16 cellular contexts compared by ENCODE assay signal in the genomic region with DNA sequence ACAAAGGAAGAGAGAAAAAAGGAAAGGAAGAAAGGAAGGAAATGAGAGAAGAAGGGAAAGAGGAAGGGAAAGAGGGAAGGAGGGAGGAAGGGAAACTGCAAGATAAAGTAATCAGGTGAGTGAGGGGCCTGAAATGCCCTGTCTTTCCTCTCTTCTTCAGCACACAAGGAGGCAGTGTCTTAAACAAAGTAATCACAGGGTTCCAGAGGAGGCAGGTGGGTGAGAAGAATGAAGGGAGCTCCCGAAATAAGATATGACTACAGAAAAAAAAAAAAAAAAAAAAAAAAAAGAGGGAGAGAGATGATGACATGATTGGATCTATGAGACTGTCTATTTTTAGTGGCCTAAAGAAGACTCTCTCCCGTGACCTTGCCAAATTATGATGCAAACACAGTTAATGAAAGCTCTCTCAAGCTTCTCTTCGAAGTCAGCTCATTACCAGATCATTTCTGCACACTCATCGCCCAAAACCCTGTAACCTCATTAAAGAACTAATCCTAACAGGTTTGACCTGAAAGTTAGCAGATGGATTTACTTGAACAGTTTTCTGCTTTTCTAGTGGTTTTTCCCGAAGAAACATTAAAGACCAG. TPM values are rescaled to one million over a fixed set of nuclear protein-coding genes. Genes with fewer than 3 reads are reported as not detected.
A peak's percentile ranks its signal among the peaks of the same experiment; 100 is the strongest.
DNase-seq lines count a peak whose midpoint lies in the region; ATAC-seq lines count a peak whose summit lies in the region.
"Had no signal": no experiment of that assay in that cellular context is flagged by ENCODE, and none has a peak within 500 bp of the region (broad histone marks: within the 10 kb centered on the region; RNA-seq: fewer than 3 reads in every experiment).

No MANE protein-coding gene starts in this region.

- peaks cover 5% of the 10 kb centered on the region for H3K9me3 Mint-ChIP-seq in activated naive CD8-positive, alpha-beta T cell treated with anti-CD3 and anti-CD28 coated beads, Interleukin-2, amount 50 U/mL, for 24 hours

- H3K36me3 Mint-ChIP-seq in activated naive CD8-positive, alpha-beta T cell treated with anti-CD3 and anti-CD28 coated beads, Interleukin-2, amount 50 U/mL, for 24 hours (ENCODE audit: low read depth): no peaks in the 10 kb centered on the region
- H3K36me3 Mint-ChIP-seq: naive thymus-derived CD8-positive, alpha-beta T cell had no signal

- H3K27ac Mint-ChIP-seq in activated naive CD8-positive, alpha-beta T cell treated with anti-CD3 and anti-CD28 coated beads, Interleukin-2, amount 50 U/mL, for 24 hours: no peak overlapping the region
- H3K27ac Mint-ChIP-seq: naive thymus-derived CD8-positive, alpha-beta T cell had no signal

- peak; percentile 26 to 71 for DNase-seq in NCI-H524 (lab: John Stamatoyannopoulos, UW)
- DNase-seq in NCI-H524 treated with DMSO at 0.1 percent for 48 hours (lab: John Stamatoyannopoulos, UW): no peak
- DNase-seq in astrocyte of the hippocampus (ENCODE audit: low read depth, low spot score): peak; percentile 14
- peak; percentile 12 for DNase-seq in hepatic stellate cell (ENCODE audit: low spot score)
- peak; percentile 72 for DNase-seq in stromal cell of bone marrow (ENCODE audit: low read depth)
- no peak for DNase-seq in mucosa of gallbladder (ENCODE audit: low spot score)
- no peak for DNase-seq in activated naive CD8-positive, alpha-beta T cell treated with anti-CD3 and anti-CD28 coated beads, Interleukin-2, amount 50 U/mL, for 24 hours
- DNase-seq: 8988T; activated CD4-positive, alpha-beta T cell treated with anti-CD3 and anti-CD28 coated beads for 4 hours; DMS79; islet precursor cell; naive thymus-derived CD8-positive, alpha-beta T cell; NCI-H146; sigmoid colon had no signal

- ATAC-seq in activated naive CD8-positive, alpha-beta T cell treated with anti-CD3 and anti-CD28 coated beads, Interleukin-2, amount 50 U/mL, for 24 hours: no peak
- no peak for ATAC-seq in HG02973 (IDR thresholded peaks at IDR 0.05; ENCODE audit: unreplicated experiment)
- ATAC-seq: gastroesophageal sphincter; naive thymus-derived CD8-positive, alpha-beta T cell had no signal

- no peak overlapping the region for H3K4me3 Mint-ChIP-seq in activated naive CD8-positive, alpha-beta T cell treated with anti-CD3 and anti-CD28 coated beads, Interleukin-2, amount 50 U/mL, for 24 hours
- H3K4me3 Mint-ChIP-seq: naive thymus-derived CD8-positive, alpha-beta T cell had no signal

- H3K4me1 Mint-ChIP-seq in activated naive CD8-positive, alpha-beta T cell treated with anti-CD3 and anti-CD28 coated beads, Interleukin-2, amount 50 U/mL, for 24 hours: no peaks in the 10 kb centered on the region

- H3K27me3 Mint-ChIP-seq in activated naive CD8-positive, alpha-beta T cell treated with anti-CD3 and anti-CD28 coated beads, Interleukin-2, amount 50 U/mL, for 24 hours: peaks cover 2% of the 10 kb centered on the region

RNA-seq across cellular contexts. Expression of gene CDH11, which starts 53.6 kb away (rescaled TPM):
- 41.1 TPM for total RNA-seq in mucosa of gallbladder
- total RNA-seq: naive thymus-derived CD8-positive, alpha-beta T cell had no signal

Comparison
In these comparisons a context has a peak if more than half of its experiments do, and no peak if none do; other contexts are left out.
1. DNase-seq: peak in NCI-H524 (2 of 2), astrocyte of the hippocampus (single experiment), hepatic stellate cell (single experiment) and stromal cell of bone marrow (single experiment); none in NCI-H524 treated with DMSO at 0.1 percent for 48 hours (single experiment), mucosa of gallbladder (single experiment) and activated naive CD8-positive, alpha-beta T cell treated with anti-CD3 and anti-CD28 coated beads, Interleukin-2, amount 50 U/mL, for 24 hours (single experiment).